8 cellular contexts compared by ENCODE assay signal in genomic region chr14:52791204-52792096, GRCh38. TPM values are rescaled to one million over a fixed set of nuclear protein-coding genes. Genes with fewer than 3 reads are reported as not detected.
DNase-seq lines count a peak whose midpoint lies in the region; ATAC-seq lines count a peak whose summit lies in the region.

Gene GNPNAT1 (minus strand): TSS chr14:52791607. CDS start chr14:52784650, 6,957 bp downstream.

- peak within 1 kb of the TSS; percentile 88 to 95 (median 92) for H3K4me3 Mint-ChIP-seq in CD8-positive, alpha-beta memory T cell

- no peaks in the 10 kb centered on the region for H3K36me3 ChIP-seq in CD8-positive, alpha-beta memory T cell (ENCODE audit: insufficient read depth, low read length)

- H3K27me3 ChIP-seq in CD8-positive, alpha-beta memory T cell (ENCODE audit: insufficient read depth, low read length, poor library complexity, severe bottlenecking), result no peaks in the 10 kb centered on the region

- peak within 1 kb of the TSS; percentile 82 to 96 (median 88) for H3K27ac Mint-ChIP-seq in CD8-positive, alpha-beta memory T cell

- DNase-seq in CD8-positive, alpha-beta memory T cell, result peak; percentile 88 to 94 (median 90)
- DNase-seq in HS-5 (ENCODE audit: low read depth), result peak; percentile 79
- peak; percentile 78 to 89 for DNase-seq in NOMO-1 (lab: John Stamatoyannopoulos, UW; ENCODE audit: unreplicated experiment in 2 of 2)
- DNase-seq in effector CD8-positive, alpha-beta T cell (lab: John Stamatoyannopoulos, UW), result peak; percentile 80
- DNase-seq in lung microvascular endothelial cell (ENCODE audit: low read depth in 2 of 2), result peak; percentile 96 to 97
- DNase-seq in stimulated activated CD4-positive, alpha-beta T cell treated with anti-CD3 and anti-CD28 coated beads, TNF-alpha, amount 100 ng/mL, for 4 hours (ENCODE audit: low read depth in 3 of 3), result peak; percentile 67 to 90 (median 84)

- H3K4me1 Mint-ChIP-seq in CD8-positive, alpha-beta memory T cell, result peaks cover 37 to 54% (median 44%) of the 10 kb centered on the region in 3 donors

- no peaks in the 10 kb centered on the region for H3K9me3 ChIP-seq in CD8-positive, alpha-beta memory T cell (ENCODE audit: low read length)

- peaks cover 16% of the 10 kb centered on the region for H3K4me1 ChIP-seq in CD8-positive, alpha-beta memory T cell (ENCODE audit: insufficient read depth, low read length)

- H3K9me3 Mint-ChIP-seq in CD8-positive, alpha-beta memory T cell, result peaks cover 0 to under 1% (median under 1%) of the 10 kb centered on the region in 5 donors

- H3K27me3 Mint-ChIP-seq in CD8-positive, alpha-beta memory T cell, result peaks cover 0 to 1% of the 10 kb centered on the region in 2 donors

- CTCF ChIA-PET in CD8-positive, alpha-beta memory T cell (lab: Charles Lee), result interaction anchor here (0.7 kb wide), 1 partner anchor 66 kb away, joined by 3 read pairs; no protein-coding TSS in a partner anchor
- CTCF ChIA-PET in activated CD8-positive, alpha-beta memory T cell treated with anti-CD3 and anti-CD28 coated beads for 36 hours (lab: Charles Lee), result interaction anchor here (1.2 kb wide), 1 partner anchor 242 kb away, joined by 4 read pairs; no protein-coding TSS in a partner anchor

- POLR2A ChIA-PET in CD8-positive, alpha-beta memory T cell (lab: Charles Lee), result interaction anchor here (0.9 to 1.0 kb wide), 2 partner anchors 49 to 61 kb away, joined by 3 read pairs; partner anchors contain the start of gene STYX
- POLR2A ChIA-PET in activated CD8-positive, alpha-beta memory T cell treated with anti-CD3 and anti-CD28 coated beads for 36 hours (lab: Charles Lee), result interaction anchor here (0.5 to 0.8 kb wide), 2 partner anchors 61 to 347 kb away, joined by 3 read pairs; no protein-coding TSS in a partner anchor

- H3K36me3 Mint-ChIP-seq in CD8-positive, alpha-beta memory T cell, result peaks cover 0 to 3% (median 0%) of the 10 kb centered on the region in 3 donors

- peak within 1 kb of the TSS; percentile 90 for H3K4me3 ChIP-seq in CD8-positive, alpha-beta memory T cell (ENCODE audit: low read length)

- H3K27ac ChIP-seq in CD8-positive, alpha-beta memory T cell (ENCODE audit: low read depth, low read length), result peak within 1 kb of the TSS; percentile 62

- ATAC-seq in GM19468 (IDR thresholded peaks at IDR 0.05; ENCODE audit: extremely low read depth, unreplicated experiment), result peak; percentile 90

RNA-seq across cellular contexts. Expression of gene GNPNAT1, which starts in this region (rescaled TPM):
- total RNA-seq in CD8-positive, alpha-beta memory T cell, result 10 to 100 TPM; 35.0 to 36.0 TPM
- polyA plus RNA-seq in CD8-positive, alpha-beta memory T cell, result 11.2 TPM
- total RNA-seq in activated CD8-positive, alpha-beta memory T cell treated with anti-CD3 and anti-CD28 coated beads for 36 hours, result 10 to 100 TPM; 35.0 to 38.1 TPM
- 20.0 and 22.6 TPM in 2 replicates for total RNA-seq in lung microvascular endothelial cell

Comparison
In these comparisons a context has a peak if more than half of its experiments do, and no peak if none do; other contexts are left out.
1. Peak in every context shown above with its lines: DNase-seq, ATAC-seq, H3K4me3 ChIP-seq and H3K27ac ChIP-seq.